14 cellular contexts compared by ENCODE assay signal in genomic region chr18:50628543-50628905, GRCh38.
DNase-seq lines count a peak whose midpoint lies in the region; ATAC-seq, FAIRE-seq and TF ChIP-seq lines count a peak whose summit lies in the region.
"Had no signal": no experiment of that assay in that cellular context is flagged by ENCODE, and none has a peak within 500 bp of the region (broad histone marks: within the 10 kb centered on the region; RNA-seq: fewer than 3 reads in every experiment).

No MANE protein-coding gene starts in this region.

- H3K36me3 ChIP-seq in heart right ventricle, result no peaks in the 10 kb centered on the region

- no peaks in the 10 kb centered on the region for H3K9me3 ChIP-seq in heart right ventricle

- no peaks in the 10 kb centered on the region for H3K9me3 Mint-ChIP-seq in progenitor cell of endocrine pancreas (ENCODE audit: low read depth)

- peak; percentile 42 for ATAC-seq in Right ventricle myocardium inferior
- ATAC-seq in heart right ventricle, result no peak

- no peak overlapping the region for H3K4me3 Mint-ChIP-seq in progenitor cell of endocrine pancreas (ENCODE audit: low read depth)

- peaks cover 5% of the 10 kb centered on the region for H3K36me3 Mint-ChIP-seq in progenitor cell of endocrine pancreas (ENCODE audit: insufficient read depth)

- peaks cover 21% of the 10 kb centered on the region for H3K4me1 Mint-ChIP-seq in progenitor cell of endocrine pancreas (ENCODE audit: low read depth)

- H3K27me3 Mint-ChIP-seq in progenitor cell of endocrine pancreas, result peaks cover 5% of the 10 kb centered on the region

- intact Hi-C loops in Right ventricle myocardium inferior (cut with DNase I), result no loop called here
- intact Hi-C loops in heart right ventricle (cut with DNase I), result no loop called here
- intact Hi-C loops in cardiac septum (cut with DNase I), result no loop called here

- no peak overlapping the region for H3K4me3 ChIP-seq in heart right ventricle

- TF ChIP-seq CTCF in heart right ventricle (IDR thresholded peaks at IDR 0.05), result no peak
- no peak for TF ChIP-seq CTCF in progenitor cell of endocrine pancreas (IDR thresholded peaks at IDR 0.05; ENCODE audit: unreplicated experiment)

- peak overlapping the region in 4 of 10 donors; percentile 10 to 44 (median 32) for H3K27ac ChIP-seq in heart right ventricle

- H3K27me3 ChIP-seq in heart right ventricle, result no peaks in the 10 kb centered on the region

- 14 to 45% methylated on average over 1 of the region's 1 CpG for WGBS in heart right ventricle, 2 donors

- H3K4me1 ChIP-seq in heart right ventricle, result peaks cover 0 to 31% (median 9%) of the 10 kb centered on the region in 9 donors

- FAIRE-seq in HTR-8/SVneo (lab: Jason Lieb, UNC), result no peak
- FAIRE-seq: A204.1, H54 had no signal

- peak overlapping the region; percentile 37 for H3K27ac Mint-ChIP-seq in progenitor cell of endocrine pancreas

- DNase-seq in Right ventricle myocardium inferior (ENCODE audit: missing footprints), result no peak
- DNase-seq in heart right ventricle, result no peak
- DNase-seq in cardiac septum (ENCODE audit: low spot score), result peak; percentile 31
- DNase-seq in progenitor cell of endocrine pancreas (ENCODE audit: low spot score, unreplicated experiment), result no peak
- no peak for DNase-seq in NAMALWA (ENCODE audit: low spot score)
- DNase-seq in NOMO-1 treated with dmso at 0.1 percent for 144 hours (lab: John Stamatoyannopoulos, UW; ENCODE audit: unreplicated experiment), result no peak
- no peak for DNase-seq in HTR-8/SVneo (ENCODE audit: insufficient read length, low spot score)
- DNase-seq in NCI-H524 (lab: John Stamatoyannopoulos, UW), result no peak
- DNase-seq: C1 segment of cervical spinal cord, Karpas-422, MM.1S, SHP77 had no signal
